In genomic region chr11:56740886-56741285, GRCh38 we compare ENCODE assay signal across 39 cellular contexts. TPM values are rescaled to one million over a fixed set of nuclear protein-coding genes. Genes with fewer than 3 reads are reported as not detected.
"Had no signal": no experiment of that assay in that cellular context is flagged by ENCODE, and none has a peak within 500 bp of the region (broad histone marks: within the 10 kb centered on the region; RNA-seq: fewer than 3 reads in every experiment).

No MANE protein-coding gene starts in this region.

- H3K27me3 ChIP-seq: MG63 had no signal

- DNase-seq: Karpas-422, Kasumi-1, MG63, MM.1S, MV-4-11, NCI-H1048, NCI-H1092, NCI-H1092 treated with DMSO at 0.1 percent for 48 hours, NCI-H1105, NCI-H1105 treated with DMSO at 0.1 percent for 48 hours, NCI-H1417, NCI-H1417 treated with DMSO at 0.1 percent for 48 hours, NCI-H1436, NCI-H1436 treated with DMSO at 0.1 percent for 48 hours, NCI-H146, NCI-H1694, NCI-H1694 treated with DMSO at 0.1 percent for 48 hours, NCI-H187, NCI-H187 treated with DMSO at 0.1 percent for 48 hours, NCI-H1930, NCI-H2029, NCI-H2029 treated with DMSO at 0.1 percent for 48 hours, NCI-H2081, NCI-H2081 treated with DMSO at 0.1 percent for 48 hours, NCI-H2107, NCI-H2171, NCI-H2171 treated with DMSO at 0.1 percent for 48 hours, NCI-H2227 treated with DMSO at 0.1 percent for 48 hours, NCI-H226, NCI-H345, NCI-H446, NCI-H446 treated with DMSO at 0.1 percent for 48 hours, NCI-H510A, NCI-H510A treated with DMSO at 0.1 percent for 48 hours, NCI-H524 had no signal

- H3K36me3 ChIP-seq: MG63 had no signal

- H3K4me3 ChIP-seq: MG63 had no signal

- H3K9me3 ChIP-seq: MG63 had no signal

RNA-seq across cellular contexts. Expression of gene OR9G4, which starts 7.6 kb away (rescaled TPM):
- total RNA-seq: LHCN-M2, M059J, MCF 10A, NCI-H460 had no signal

RNA-seq across cellular contexts. Expression of gene OR9G1, which starts 42.0 kb away (rescaled TPM):
- total RNA-seq: LHCN-M2, M059J, MCF 10A, NCI-H460 had no signal
